ENCODE assay signal across 10 cellular contexts in the genomic region with DNA sequence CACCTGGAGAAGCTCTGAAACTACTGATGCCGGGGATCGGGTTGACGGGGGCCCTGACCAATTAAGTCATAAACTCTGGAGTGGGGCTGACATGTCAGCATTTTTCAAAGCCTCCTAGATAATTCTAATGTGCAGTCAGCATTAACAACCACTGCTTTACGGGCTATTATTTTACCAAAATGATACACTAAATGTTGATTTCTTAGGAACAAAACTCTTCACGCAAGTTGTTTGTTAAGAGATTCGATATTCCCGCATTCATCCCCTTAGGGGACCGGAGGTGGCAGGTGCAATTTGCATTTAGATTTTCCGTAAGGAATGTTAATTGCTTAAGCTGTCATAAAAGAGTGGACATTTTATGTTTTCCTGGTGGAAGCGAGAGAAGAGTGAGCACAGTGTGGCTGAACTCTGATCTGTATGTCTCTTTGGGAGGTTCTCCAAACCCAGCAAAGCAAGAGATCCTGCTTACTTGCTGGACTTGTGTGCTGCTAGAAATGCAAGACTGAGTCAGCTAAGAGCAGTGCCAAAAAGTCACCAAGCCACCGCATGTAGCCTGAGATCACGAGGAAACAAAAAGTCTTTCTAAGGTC.
A peak's percentile ranks its signal among the peaks of the same experiment; 100 is the strongest.
DNase-seq lines count a peak whose midpoint lies in the region; ATAC-seq and TF ChIP-seq lines count a peak whose summit lies in the region.
"Had no signal": no experiment of that assay in that cellular context is flagged by ENCODE, and none has a peak within 500 bp of the region (broad histone marks: within the 10 kb centered on the region; RNA-seq: fewer than 3 reads in every experiment).

No MANE protein-coding gene starts in this region.

- no peaks in the 10 kb centered on the region for H3K9me2 ChIP-seq in PC-9 (ENCODE audit: insufficient read depth)

- intact Hi-C loops in PC-9 (cut with micrococcal nuclease; ENCODE audit: unreplicated experiment) = loop anchor here (1.0 kb wide), 2 partner anchors 16 to 38 kb away; no protein-coding TSS in a partner anchor

- 72 to 75% methylated on average over 10 to 11 of the region's 12 CpGs for WGBS in gastroesophageal sphincter (ENCODE audit: low coverage in 1 of 2), 2 donors

- peaks cover 9% of the 10 kb centered on the region; the same call in 1 of the 2 replicates for H3F3A ChIP-seq in PC-9 (ENCODE audit: insufficient read depth, low read depth)

- BruUV-seq in PC-9 (replicated peaks; lab: Mats Ljungman, UMichigan) = no TSS peak

- H3K27ac ChIP-seq in PC-9 (peak overlapping the region; percentile 27; the same call in 1 of the 2 replicates), gastroesophageal sphincter (no peak overlapping the region)
- H3K27ac ChIP-seq: 22Rv1 had no signal

- ATAC-seq in gastroesophageal sphincter (peak; percentile 22), GM19035 (IDR thresholded peaks at IDR 0.05; ENCODE audit: unreplicated experiment) (no peak), GM18505 (IDR thresholded peaks at IDR 0.05; ENCODE audit: unreplicated experiment) (no peak)
- ATAC-seq: GM23338 had no signal

- H2AFZ ChIP-seq in PC-9 = peak overlapping the region; percentile 37; the same call in 1 of the 2 replicates
- H2AFZ ChIP-seq: GM23338 had no signal

- H4K20me1 ChIP-seq in PC-9 (ENCODE audit: insufficient read depth) = no peaks in the 10 kb centered on the region

- H3K4me1 ChIP-seq in PC-9 (replicated peaks; ENCODE audit: insufficient read depth) (peaks cover 17% of the 10 kb centered on the region), gastroesophageal sphincter (no peaks in the 10 kb centered on the region)

- TF ChIP-seq EP300 in gastroesophageal sphincter (IDR thresholded peaks at IDR 0.05) = no peak

- peak; percentile 14 for DNase-seq in DMS 273 (lab: John Stamatoyannopoulos, UW; ENCODE audit: unreplicated experiment)
- no peak for DNase-seq in DMS 273 treated with DMSO at 0.1 percent for 48 hours (lab: John Stamatoyannopoulos, UW)
- peak; percentile 44 to 69 for DNase-seq in PC-9
- peak; percentile 90 for DNase-seq in stromal cell of bone marrow (ENCODE audit: low read depth)
- DNase-seq in NCI-H446 treated with DMSO at 0.1 percent for 48 hours (lab: John Stamatoyannopoulos, UW) = no peak

- H3K4me2 ChIP-seq in PC-9 = no peak overlapping the region
- H3K4me2 ChIP-seq: GM23338 had no signal

- CTCF ChIA-PET in PC-9 (lab: Charles Lee) = no interaction called here

- H3K79me2 ChIP-seq in PC-9 (ENCODE audit: low read depth) = no peaks in the 10 kb centered on the region

- H3K27me3 ChIP-seq in PC-9 (ENCODE audit: insufficient read depth, low read depth) = no peaks in the 10 kb centered on the region
- H3K27me3 ChIP-seq in gastroesophageal sphincter = no peaks in the 10 kb centered on the region

- H3K4me3 ChIP-seq in PC-9 = no peak overlapping the region
- no peak overlapping the region for H3K4me3 ChIP-seq in gastroesophageal sphincter
- H3K4me3 ChIP-seq: GM23338 had no signal

- H3K9me3 ChIP-seq in PC-9 (ENCODE audit: insufficient read depth, low read depth) (no peaks in the 10 kb centered on the region; the same call in 1 of the 2 replicates), gastroesophageal sphincter (no peaks in the 10 kb centered on the region)

- TF ChIP-seq CTCF in PC-9 (conservative IDR thresholded peaks at IDR 0.05) (no peak), gastroesophageal sphincter (IDR thresholded peaks at IDR 0.05) (no peak)

- H3K36me3 ChIP-seq in PC-9 (ENCODE audit: low read depth) (no peaks in the 10 kb centered on the region), gastroesophageal sphincter (no peaks in the 10 kb centered on the region)

- POLR2A ChIA-PET in PC-9 (lab: Charles Lee; ENCODE audit: unreplicated experiment) = interaction anchor here (0.6 kb wide), 2 partner anchors 38 to 48 kb away, joined by 4 to 5 read pairs; no protein-coding TSS in a partner anchor

- TF ChIP-seq POLR2A in gastroesophageal sphincter (IDR thresholded peaks at IDR 0.05) (no peak), GM18505 (IDR thresholded peaks at IDR 0.05; ENCODE audit: borderline replicate concordance, extremely low read depth, insufficient read depth, insufficient read length) (no peak)

Comparison
In these comparisons a context has a peak if more than half of its experiments do, and no peak if none do; other contexts are left out.
1. DNase-seq: peak in DMS 273 (single experiment), PC-9 (2 of 2) and stromal cell of bone marrow (single experiment); none in DMS 273 treated with DMSO at 0.1 percent for 48 hours (single experiment) and NCI-H446 treated with DMSO at 0.1 percent for 48 hours (single experiment).